In the genomic region with DNA sequence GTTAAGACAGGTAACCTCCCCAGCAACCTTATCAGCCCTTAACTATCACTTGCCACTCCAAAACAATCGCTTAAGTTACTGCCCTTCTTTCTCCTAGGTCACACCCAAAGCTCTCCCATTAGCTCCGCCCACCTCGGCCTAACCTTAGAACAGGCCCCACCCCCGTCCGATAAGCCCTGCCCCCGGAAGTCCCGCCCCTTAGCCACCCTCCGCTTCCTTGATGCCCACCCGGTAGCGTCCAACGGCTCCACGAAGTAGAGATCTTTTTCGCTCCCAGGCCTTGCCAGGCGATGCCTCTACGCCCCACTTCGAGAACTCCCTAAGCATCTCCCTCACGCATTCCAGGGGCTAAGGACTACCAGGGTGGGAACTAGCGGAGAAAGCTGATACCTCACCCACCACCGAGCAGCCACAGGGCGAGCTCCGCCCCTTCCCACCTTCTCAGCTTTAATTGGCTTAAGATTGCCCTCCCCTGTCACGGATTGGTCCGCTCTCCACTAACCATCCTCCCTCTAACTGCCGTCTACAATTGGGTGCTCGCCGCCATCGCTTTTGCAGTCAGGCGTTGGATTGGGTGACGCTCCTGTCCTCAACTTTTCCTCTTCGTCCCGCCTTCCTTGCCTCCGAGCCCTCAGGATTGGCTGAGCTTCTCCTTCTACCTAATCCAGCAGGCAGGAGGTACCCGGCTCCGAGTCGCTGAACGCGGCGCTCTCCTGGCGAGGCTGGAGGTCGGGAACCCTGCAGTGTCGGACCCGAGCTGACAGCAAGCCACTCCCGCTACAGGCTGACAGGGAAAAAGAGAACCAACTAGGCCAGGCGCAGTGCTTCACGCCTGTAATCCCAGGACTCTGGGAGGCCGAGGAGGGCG, we compare ENCODE assay signal across 8 cellular contexts. TPM values are rescaled to one million over a fixed set of nuclear protein-coding genes. Genes with fewer than 3 reads are reported as not detected.
A peak's percentile ranks its signal among the peaks of the same experiment; 100 is the strongest.
DNase-seq lines count a peak whose midpoint lies in the region; ATAC-seq and TF ChIP-seq lines count a peak whose summit lies in the region.

Gene ZBTB3 (minus strand): TSS at position 425 of the 868 bp plus-strand sequence. CDS start 496 bp downstream, outside the sequence.

- H3K9me3 Mint-ChIP-seq in Calu3 (ENCODE audit: low read depth, unreplicated experiment): no peaks in the 10 kb centered on the region

- no TSS peak for BruUV-seq in Calu3 (replicated peaks; lab: Mats Ljungman, UMichigan)

- CTCF ChIA-PET in Calu3 (lab: Charles Lee): interaction anchor here (0.5 to 1.5 kb wide), 14 partner anchors 12 to 890 kb away, joined by 3 to 16 read pairs (median 3); partner anchors contain the start of genes HNRNPUL2, LBHD1, TAF6L and TMEM179B

- H3K4me2 ChIP-seq in OCI-LY1 (ENCODE audit: low read length): peak within 1 kb of the TSS; percentile 82

- peaks cover 9% of the 10 kb centered on the region for H3K4me1 ChIP-seq in HUES64 (ENCODE audit: insufficient read depth, low read length)
- H3K4me1 ChIP-seq in OCI-LY1 (ENCODE audit: insufficient read depth, low read length, severe bottlenecking): peaks cover 19% of the 10 kb centered on the region

- H3K9me2 ChIP-seq in OCI-LY1 (ENCODE audit: low read depth, low read length): no peaks in the 10 kb centered on the region

- no peaks in the 10 kb centered on the region for H3K27me3 Mint-ChIP-seq in Calu3 (ENCODE audit: unreplicated experiment)

- H3K27ac ChIP-seq in HUES64 (ENCODE audit: low read depth, low read length) (peak within 1 kb of the TSS; percentile 87), OCI-LY1 (ENCODE audit: low read depth, low read length, poor library complexity, severe bottlenecking) (peak within 1 kb of the TSS; percentile 78)

- H3K36me3 Mint-ChIP-seq in Calu3 (ENCODE audit: insufficient read depth, unreplicated experiment): peaks cover 18% of the 10 kb centered on the region

- H4K20me1 ChIP-seq in OCI-LY1 (ENCODE audit: insufficient read depth, low read length): no peaks in the 10 kb centered on the region

- 0 out of 2 replicates have a peak, but pooled peaks cover 4% of the 10 kb centered on the region for H3F3A ChIP-seq in OCI-LY1 (ENCODE audit: insufficient read depth, low read length)

- WGBS in HUES64: 1% methylated on average over 47 of the region's 47 CpGs

- H3K27me3 ChIP-seq in HUES64 (ENCODE audit: insufficient read depth, low read length): no peaks in the 10 kb centered on the region
- H3K27me3 ChIP-seq in OCI-LY1 (ENCODE audit: insufficient read depth, low read length): no peaks in the 10 kb centered on the region

- peak within 1 kb of the TSS; percentile 93 for H3K27ac Mint-ChIP-seq in Calu3 (ENCODE audit: unreplicated experiment)

- H3K9ac ChIP-seq in HUES64 (ENCODE audit: low read depth, low read length) (peak within 1 kb of the TSS; percentile 85), OCI-LY1 (ENCODE audit: low read length) (peak within 1 kb of the TSS; percentile 81)

- peak within 1 kb of the TSS; percentile 83 for H3K4me3 ChIP-seq in HUES64 (ENCODE audit: low read length)
- H3K4me3 ChIP-seq in OCI-LY1 (ENCODE audit: low read depth, low read length, poor library complexity, severe bottlenecking): peak within 1 kb of the TSS; percentile 74

- H3K9me3 ChIP-seq in HUES64 (ENCODE audit: insufficient read depth, low read depth, low read length) (no peaks in the 10 kb centered on the region), OCI-LY1 (ENCODE audit: low read length) (no peaks in the 10 kb centered on the region)

- H3K4me1 Mint-ChIP-seq in Calu3 (ENCODE audit: low read depth, unreplicated experiment): no peaks in the 10 kb centered on the region

- H3K79me2 ChIP-seq in OCI-LY1 (ENCODE audit: insufficient read depth, low read length): no peaks in the 10 kb centered on the region

- H2AFZ ChIP-seq in OCI-LY1 (ENCODE audit: low read length): no peak within 1 kb of the TSS

- intact Hi-C loops in Calu3 (cut with micrococcal nuclease; ENCODE audit: unreplicated experiment): no loop called here

- DNase-seq in Calu3 (peak; percentile 96), epidermal melanocyte (ENCODE audit: insufficient read length, low spot score) (peak; percentile 96), middle frontal gyrus (ENCODE audit: extremely low spot score, low spot score) (peak; percentile 95)
- DNase-seq in activated CD8-positive, alpha-beta memory T cell treated with anti-CD3 and anti-CD28 coated beads, Interleukin-2, amount 50 U/mL, for 48 hours: peak; percentile 97
- peak; percentile 92 to 96 for DNase-seq in stimulated activated CD8-positive, alpha-beta memory T cell treated with anti-CD3 and anti-CD28 coated beads, Interleukin-2, amount 100 ng/mL, for 48 hours (ENCODE audit: low read depth in 2 of 2)

- peak; percentile 94 for ATAC-seq in GM21447 (IDR thresholded peaks at IDR 0.05; ENCODE audit: unreplicated experiment)

- peaks cover 33% of the 10 kb centered on the region for H3K36me3 ChIP-seq in HUES64 (ENCODE audit: insufficient read depth, low read length)
- H3K36me3 ChIP-seq in OCI-LY1 (ENCODE audit: insufficient read depth, low read length): peaks cover 15% of the 10 kb centered on the region; the same call in 1 of the 2 replicates

- TF ChIP-seq CTCF in Calu3 (IDR thresholded peaks at IDR 0.05; ENCODE audit: unreplicated experiment) (no peak), OCI-LY1 (IDR thresholded peaks at IDR 0.05; ENCODE audit: low read length) (no peak)

- H3K4me3 Mint-ChIP-seq in Calu3 (ENCODE audit: low read depth, unreplicated experiment): peak within 1 kb of the TSS; percentile 92

RNA-seq across cellular contexts. Expression of gene ZBTB3, which starts in this region (rescaled TPM):
- 9.7 and 10.6 TPM in 2 replicates for total RNA-seq in Calu3 (2022)
- 15.0 TPM for polyA plus RNA-seq in HUES64 (2013, experiment 1 of 2)
- 19.1 TPM for polyA plus RNA-seq in HUES64 (2013, experiment 2 of 2)

Comparison
In these comparisons a context has a peak if more than half of its experiments do, and no peak if none do; other contexts are left out.
1. Peak in every context shown above with its lines: DNase-seq, ATAC-seq, H3K4me3 ChIP-seq and H3K27ac ChIP-seq.